Comparison of ENCODE assay signal across 10 cellular contexts in genomic region chr3:149131594-149131993, GRCh38. TPM values are rescaled to one million over a fixed set of nuclear protein-coding genes. Genes with fewer than 3 reads are reported as not detected.
DNase-seq lines count a peak whose midpoint lies in the region; ATAC-seq and TF ChIP-seq lines count a peak whose summit lies in the region.
"Had no signal": no experiment of that assay in that cellular context is flagged by ENCODE, and none has a peak within 500 bp of the region (broad histone marks: within the 10 kb centered on the region; RNA-seq: fewer than 3 reads in every experiment).

No MANE protein-coding gene starts in this region.

- H3K36me3 ChIP-seq in upper lobe of right lung (no peaks in the 10 kb centered on the region), suprapubic skin (no peaks in the 10 kb centered on the region)
- H3K36me3 ChIP-seq: pancreas had no signal

- ATAC-seq in right cardiac atrium = no peak
- no peak for ATAC-seq in Right ventricle myocardium inferior
- no peak for ATAC-seq in activated naive CD8-positive, alpha-beta T cell treated with anti-CD3 and anti-CD28 coated beads, Interleukin-2, amount 10 ng/mL, durations not matched to agents 7 days and 5 days (ENCODE audit: low read depth)
- no peak for ATAC-seq in upper lobe of right lung
- ATAC-seq in HG03457 (IDR thresholded peaks at IDR 0.05; ENCODE audit: unreplicated experiment) = no peak
- ATAC-seq: pancreas had no signal

- H3K27ac ChIP-seq in right cardiac atrium (ENCODE audit: low read length) (no peak overlapping the region), upper lobe of right lung (peak overlapping the region; percentile 7), suprapubic skin (no peak overlapping the region)
- H3K27ac ChIP-seq: pancreas had no signal

- TF ChIP-seq POLR2A in suprapubic skin (IDR thresholded peaks at IDR 0.05) = no peak

- H3K4me1 ChIP-seq in right cardiac atrium (ENCODE audit: control insufficient read depth, insufficient read depth, low read length) = no peaks in the 10 kb centered on the region
- H3K4me1 ChIP-seq in upper lobe of right lung = peaks cover 37% of the 10 kb centered on the region
- peaks cover 28% of the 10 kb centered on the region for H3K4me1 ChIP-seq in suprapubic skin

- TF ChIP-seq EP300 in suprapubic skin (IDR thresholded peaks at IDR 0.05) = no peak

- H3K4me3 ChIP-seq in right cardiac atrium (ENCODE audit: low read length) (peak overlapping the region; percentile 9), upper lobe of right lung (peak overlapping the region; percentile 99), suprapubic skin (no peak overlapping the region)
- H3K4me3 ChIP-seq: pancreas had no signal

- TF ChIP-seq CTCF in mesothelial cell of epicardium (IDR thresholded peaks at IDR 0.05; ENCODE audit: unreplicated experiment) (no peak), upper lobe of right lung (IDR thresholded peaks at IDR 0.05) (no peak), suprapubic skin (IDR thresholded peaks at IDR 0.05) (no peak)

- H3K27ac Mint-ChIP-seq in activated naive CD8-positive, alpha-beta T cell treated with anti-CD3 and anti-CD28 coated beads, Interleukin-2, amount 10 ng/mL, durations not matched to agents 7 days and 5 days = no peak overlapping the region
- H3K27ac Mint-ChIP-seq in mesothelial cell of epicardium = peak overlapping the region; percentile 93

- peak overlapping the region; percentile 91 for H3K4me3 Mint-ChIP-seq in activated naive CD8-positive, alpha-beta T cell treated with anti-CD3 and anti-CD28 coated beads, Interleukin-2, amount 10 ng/mL, durations not matched to agents 7 days and 5 days
- peak overlapping the region; percentile 85 for H3K4me3 Mint-ChIP-seq in mesothelial cell of epicardium

- H3K9me3 Mint-ChIP-seq in activated naive CD8-positive, alpha-beta T cell treated with anti-CD3 and anti-CD28 coated beads, Interleukin-2, amount 10 ng/mL, durations not matched to agents 7 days and 5 days = no peaks in the 10 kb centered on the region
- no peaks in the 10 kb centered on the region for H3K9me3 Mint-ChIP-seq in mesothelial cell of epicardium

- no peak for DNase-seq in right cardiac atrium
- no peak for DNase-seq in Right ventricle myocardium inferior (ENCODE audit: missing footprints)
- no peak for DNase-seq in activated naive CD8-positive, alpha-beta T cell treated with anti-CD3 and anti-CD28 coated beads, Interleukin-2, amount 10 ng/mL, durations not matched to agents 7 days and 5 days
- no peak for DNase-seq in mesothelial cell of epicardium (ENCODE audit: low spot score in 2 of 2, unreplicated experiment in 2 of 2)
- no peak for DNase-seq in upper lobe of right lung
- DNase-seq in activated gamma-delta T cell (lab: John Stamatoyannopoulos, UW) = no peak
- DNase-seq in suprapubic skin (ENCODE audit: low spot score in 2 of 2) = no peak
- DNase-seq: NCI-H226, pancreas had no signal

- H3K4me1 Mint-ChIP-seq in activated naive CD8-positive, alpha-beta T cell treated with anti-CD3 and anti-CD28 coated beads, Interleukin-2, amount 10 ng/mL, durations not matched to agents 7 days and 5 days = peaks cover 26% of the 10 kb centered on the region
- peaks cover 33% of the 10 kb centered on the region for H3K4me1 Mint-ChIP-seq in mesothelial cell of epicardium

- H3K9me3 ChIP-seq in right cardiac atrium (ENCODE audit: control insufficient read depth, low read length) (no peaks in the 10 kb centered on the region), upper lobe of right lung (no peaks in the 10 kb centered on the region), suprapubic skin (no peaks in the 10 kb centered on the region)
- H3K9me3 ChIP-seq: pancreas had no signal

- intact Hi-C loops in right cardiac atrium (cut with DNase I) = no loop called here
- intact Hi-C loops in Right ventricle myocardium inferior (cut with DNase I) = no loop called here
- intact Hi-C loops in upper lobe of right lung (cut with DNase I) = no loop called here

- POLR2A ChIA-PET in activated naive CD8-positive, alpha-beta T cell treated with anti-CD3 and anti-CD28 coated beads, Interleukin-2, amount 10 ng/mL, durations not matched to agents 7 days and 5 days (lab: Charles Lee) = interaction anchor here (0.6 kb wide), 1 partner anchor 1479 kb away, joined by 3 read pairs; no protein-coding TSS in a partner anchor

- peaks cover 21% of the 10 kb centered on the region for H3K36me3 Mint-ChIP-seq in activated naive CD8-positive, alpha-beta T cell treated with anti-CD3 and anti-CD28 coated beads, Interleukin-2, amount 10 ng/mL, durations not matched to agents 7 days and 5 days
- H3K36me3 Mint-ChIP-seq in mesothelial cell of epicardium = no peaks in the 10 kb centered on the region

- no peaks in the 10 kb centered on the region for H3K27me3 ChIP-seq in right cardiac atrium (ENCODE audit: control insufficient read depth, insufficient read depth)
- no peaks in the 10 kb centered on the region for H3K27me3 ChIP-seq in upper lobe of right lung
- no peaks in the 10 kb centered on the region for H3K27me3 ChIP-seq in suprapubic skin
- H3K27me3 ChIP-seq: pancreas had no signal

- WGBS in right cardiac atrium = 27% methylated on average over 4 of the region's 4 CpGs
- 42% methylated on average over 4 of the region's 4 CpGs for WGBS in suprapubic skin

- peaks cover 5% of the 10 kb centered on the region for H3K27me3 Mint-ChIP-seq in activated naive CD8-positive, alpha-beta T cell treated with anti-CD3 and anti-CD28 coated beads, Interleukin-2, amount 10 ng/mL, durations not matched to agents 7 days and 5 days
- H3K27me3 Mint-ChIP-seq in mesothelial cell of epicardium (ENCODE audit: low read depth) = no peaks in the 10 kb centered on the region

RNA-seq across cellular contexts. Expression of gene HPS3, which starts 2.2 kb away (rescaled TPM):
- total RNA-seq in right cardiac atrium = 1 to 10 TPM; 7.4 to 9.7 (median 7.8) TPM
- 4.1 TPM for polyA plus RNA-seq in right cardiac atrium
- 5.3 TPM for total RNA-seq in Right ventricle myocardium inferior
- 10 to 100 TPM; 35.8 to 37.4 TPM for total RNA-seq in activated naive CD8-positive, alpha-beta T cell treated with anti-CD3 and anti-CD28 coated beads, Interleukin-2, amount 10 ng/mL, durations not matched to agents 7 days and 5 days
- total RNA-seq in mesothelial cell of epicardium = 28.6 to 30.8 TPM (median 29.7 TPM) in 3 replicates
- 19.9 TPM for total RNA-seq in upper lobe of right lung
- 10 to 100 TPM in 3 of 4 donors, 1 to 10 TPM in 1; 7.3 to 15.8 (median 11.8) TPM for total RNA-seq in suprapubic skin

RNA-seq across cellular contexts. Expression of gene HLTF, which starts 45.3 kb away (rescaled TPM):
- 10 to 100 TPM; 23.4 to 33.1 (median 28.2) TPM for total RNA-seq in right cardiac atrium
- 9.8 TPM for polyA plus RNA-seq in right cardiac atrium
- 26.1 TPM for total RNA-seq in Right ventricle myocardium inferior
- 10 to 100 TPM; 30.3 to 34.3 TPM for total RNA-seq in activated naive CD8-positive, alpha-beta T cell treated with anti-CD3 and anti-CD28 coated beads, Interleukin-2, amount 10 ng/mL, durations not matched to agents 7 days and 5 days
- total RNA-seq in mesothelial cell of epicardium = 42.0 to 48.4 TPM (median 44.2 TPM) in 3 replicates
- 20.0 TPM for total RNA-seq in upper lobe of right lung
- 10 to 100 TPM in 2 of 4 donors, 1 to 10 TPM in 2; 5.3 to 15.8 (median 8.6) TPM for total RNA-seq in suprapubic skin
